2 cellular contexts compared by ENCODE assay signal in genomic region chr2:47250576-47251403, GRCh38.
TF ChIP-seq lines count a peak whose summit lies in the region.

No MANE protein-coding gene starts in this region.

TF ChIP-seq in HepG2, 621 proteins besides CTCF, POLR2A, EP300 and RAD21:
- no peak for TF ChIP-seq ZNF75D (CRISPR knock-in tag; IDR thresholded peaks at IDR 0.05; ENCODE audit: borderline replicate concordance)
- TF ChIP-seq SALL1 (CRISPR knock-in tag; IDR thresholded peaks at IDR 0.05) = 0 out of 2 replicates have a peak, but pooled peaks have one; percentile 9
- no peak for TF ChIP-seq CBX5 (CRISPR knock-in tag; IDR thresholded peaks at IDR 0.05; ENCODE audit: borderline replicate concordance)
- no peak for TF ChIP-seq HDAC6 (IDR thresholded peaks at IDR 0.05; ENCODE audit: low read depth, low read length)
- peak; percentile 28; the same call in 1 of the 2 replicates for TF ChIP-seq FOSL2 (CRISPR knock-in tag; IDR thresholded peaks at IDR 0.05)
- 0 out of 2 replicates have a peak, but pooled peaks have one; percentile 17 for TF ChIP-seq HMG20B (CRISPR knock-in tag; conservative IDR thresholded peaks at IDR 0.05)
- no peak for TF ChIP-seq ZNF460 (CRISPR knock-in tag; IDR thresholded peaks at IDR 0.05; ENCODE audit: borderline replicate concordance)
- TF ChIP-seq SAP130 (CRISPR knock-in tag; IDR thresholded peaks at IDR 0.05; ENCODE audit: low read depth) = 0 out of 2 replicates have a peak, but pooled peaks have one; percentile 20

TF ChIP-seq in K562, 482 proteins besides CTCF, POLR2A, EP300 and RAD21 (continues in another document):
- TF ChIP-seq, protein P1, sequence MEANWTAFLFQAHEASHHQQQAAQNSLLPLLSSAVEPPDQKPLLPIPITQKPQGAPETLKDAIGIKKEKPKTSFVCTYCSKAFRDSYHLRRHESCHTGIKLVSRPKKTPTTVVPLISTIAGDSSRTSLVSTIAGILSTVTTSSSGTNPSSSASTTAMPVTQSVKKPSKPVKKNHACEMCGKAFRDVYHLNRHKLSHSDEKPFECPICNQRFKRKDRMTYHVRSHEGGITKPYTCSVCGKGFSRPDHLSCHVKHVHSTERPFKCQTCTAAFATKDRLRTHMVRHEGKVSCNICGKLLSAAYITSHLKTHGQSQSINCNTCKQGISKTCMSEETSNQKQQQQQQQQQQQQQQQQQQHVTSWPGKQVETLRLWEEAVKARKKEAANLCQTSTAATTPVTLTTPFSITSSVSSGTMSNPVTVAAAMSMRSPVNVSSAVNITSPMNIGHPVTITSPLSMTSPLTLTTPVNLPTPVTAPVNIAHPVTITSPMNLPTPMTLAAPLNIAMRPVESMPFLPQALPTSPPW (CRISPR knock-in tag; IDR thresholded peaks at IDR 0.05) = peak; percentile 45; the same call in 1 of the 2 replicates
- TF ChIP-seq RBM14 (IDR thresholded peaks at IDR 0.05; ENCODE audit: borderline replicate concordance, insufficient read depth, low read depth, low read length) (no peak), CBFA2T3 (IDR thresholded peaks at IDR 0.05) (peak; percentile 64), HEY1 (CRISPR knock-in tag; IDR thresholded peaks at IDR 0.05; ENCODE audit: borderline replicate concordance) (no peak), TAL1 (IDR thresholded peaks at IDR 0.05) (peak; percentile 32), ZNF239 (CRISPR knock-in tag; IDR thresholded peaks at IDR 0.05) (no peak), HDAC6 (IDR thresholded peaks at IDR 0.05; ENCODE audit: low read depth, low read length) (no peak), FOSL1 (tag; conservative IDR thresholded peaks at IDR 0.05) (peak; percentile 94), PHB (CRISPR knock-in tag; IDR thresholded peaks at IDR 0.05) (no peak), ZNF699 (CRISPR knock-in tag; IDR thresholded peaks at IDR 0.05; ENCODE audit: insufficient replicate concordance) (no peak), ARID1B (IDR thresholded peaks at IDR 0.05) (peak; percentile 94), FOS (IDR thresholded peaks at IDR 0.05; ENCODE audit: extremely low read depth, insufficient read length) (peak; percentile 31), KDM1A (IDR thresholded peaks at IDR 0.05) (peak; percentile 50 to 52; a peak in 2 of 4 replicates), HDAC2 (IDR thresholded peaks at IDR 0.05) (0 out of 2 replicates have a peak, but pooled peaks have one; percentile 25), NFIC (IDR thresholded peaks at IDR 0.05) (peak; percentile 89), PKNOX1 (IDR thresholded peaks at IDR 0.05) (peak; percentile 60; the same call in 1 of the 2 replicates), MAZ (CRISPR knock-in tag; conservative IDR thresholded peaks at IDR 0.05 in 1 of 2, IDR thresholded peaks at IDR 0.05 in 1 of 2) (peak in 1 of 2 experiments; percentile 20; a peak in 1 of 4 replicates), ATF7 (IDR thresholded peaks at IDR 0.05) (peak; percentile 34; the same call in 1 of the 2 replicates), TCF3 (CRISPR knock-in tag; IDR thresholded peaks at IDR 0.05) (peak; percentile 22), ZNF277 (CRISPR knock-in tag; IDR thresholded peaks at IDR 0.05; ENCODE audit: borderline replicate concordance) (no peak), SMARCA4 (IDR thresholded peaks at IDR 0.05) (peak; percentile 97), SMARCE1 (IDR thresholded peaks at IDR 0.05) (peak; percentile 99), NFIX (CRISPR knock-in tag; IDR thresholded peaks at IDR 0.05; ENCODE audit: low read depth) (0 out of 2 replicates have a peak, but pooled peaks have one; percentile 3), JUN (IDR thresholded peaks at IDR 0.05; ENCODE audit: borderline replicate concordance, low read depth, low read length) (peak; percentile 64; the same call in 1 of the 2 replicates), JUN (CRISPR knock-in tag; IDR thresholded peaks at IDR 0.05; ENCODE audit: borderline replicate concordance) (no peak), CBX2 (IDR thresholded peaks at IDR 0.05; ENCODE audit: insufficient read depth, low read length, poor library complexity, severe bottlenecking) (no peak), STAG1 (CRISPR knock-in tag; IDR thresholded peaks at IDR 0.05; ENCODE audit: borderline replicate concordance) (no peak), ZNF780A (CRISPR knock-in tag; IDR thresholded peaks at IDR 0.05) (no peak), CTBP1 (IDR thresholded peaks at IDR 0.05; ENCODE audit: borderline replicate concordance) (peak; percentile 55; the same call in 1 of the 2 replicates), JUND (IDR thresholded peaks at IDR 0.05; ENCODE audit: borderline replicate concordance, low read depth, low read length) (peak; percentile 92), JUND (tag; IDR thresholded peaks at IDR 0.05; ENCODE audit: borderline replicate concordance, low read depth, low read length) (peak; percentile 78; the same call in 2 of the 3 replicates), MNT (conservative IDR thresholded peaks at IDR 0.05) (peak in 1 of 2 experiments; percentile 40; a peak in 1 of 4 replicates), ATF3 (IDR thresholded peaks at IDR 0.05) (peak; percentile 89), ATF3 (CRISPR knock-in tag; conservative IDR thresholded peaks at IDR 0.05) (0 out of 2 replicates have a peak, but pooled peaks have one; percentile 50), MTF1 (CRISPR knock-in tag; IDR thresholded peaks at IDR 0.05; ENCODE audit: borderline replicate concordance) (no peak), ZEB2 (IDR thresholded peaks at IDR 0.05) (peak; percentile 78; the same call in 1 of the 2 replicates), SNIP1 (IDR thresholded peaks at IDR 0.05; ENCODE audit: low read depth) (no peak), ZKSCAN3 (CRISPR knock-in tag; IDR thresholded peaks at IDR 0.05) (no peak), CC2D1A (IDR thresholded peaks at IDR 0.05) (no peak), ZBTB43 (CRISPR knock-in tag; IDR thresholded peaks at IDR 0.05) (no peak), NUFIP1 (IDR thresholded peaks at IDR 0.05; ENCODE audit: partially characterized antibody) (no peak), ZNF41 (CRISPR knock-in tag; conservative IDR thresholded peaks at IDR 0.05) (no peak), ESRRA (IDR thresholded peaks at IDR 0.05; ENCODE audit: borderline replicate concordance, low read depth) (0 out of 2 replicates have a peak, but pooled peaks have one; percentile 12), DPF2 (IDR thresholded peaks at IDR 0.05) (peak; percentile 98), MYC (IDR thresholded peaks at IDR 0.05; ENCODE audit: low read depth, low read length) (no peak), MYC (CRISPR knock-in tag; IDR thresholded peaks at IDR 0.05; ENCODE audit: borderline replicate concordance, low read depth) (no peak), LEF1 (IDR thresholded peaks at IDR 0.05) (peak; percentile 56), HDAC1 (IDR thresholded peaks at IDR 0.05) (peak in 1 of 2 experiments; percentile 45; a peak in 1 of 4 replicates), MEIS2 (IDR thresholded peaks at IDR 0.05; ENCODE audit: partially characterized antibody) (peak; percentile 42), MLX (CRISPR knock-in tag; conservative IDR thresholded peaks at IDR 0.05) (no peak), ZNF184 (CRISPR knock-in tag; IDR thresholded peaks at IDR 0.05) (no peak), ZNF408 (CRISPR knock-in tag; IDR thresholded peaks at IDR 0.05; ENCODE audit: low read depth) (no peak), FOXK2 (conservative IDR thresholded peaks at IDR 0.05 in 1 of 2, IDR thresholded peaks at IDR 0.05 in 1 of 2; ENCODE audit: low read depth in 2 of 2) (peak; percentile 48 to 55; a peak in 3 of 4 replicates), POLR3A (IDR thresholded peaks at IDR 0.05; ENCODE audit: borderline replicate concordance, extremely low read depth, insufficient read depth, insufficient read length) (no peak), NBN (IDR thresholded peaks at IDR 0.05; ENCODE audit: low read depth) (peak; percentile 36; the same call in 1 of the 2 replicates), KAT2B (IDR thresholded peaks at IDR 0.05; ENCODE audit: low read depth, low read length) (no peak), ZNF707 (CRISPR knock-in tag; conservative IDR thresholded peaks at IDR 0.05) (no peak), LCOR (CRISPR knock-in tag; IDR thresholded peaks at IDR 0.05) (0 out of 2 replicates have a peak, but pooled peaks have one; percentile 40), ZBTB7A (IDR thresholded peaks at IDR 0.05; ENCODE audit: borderline replicate concordance, control insufficient read depth, low read depth, low read length) (peak; percentile 69; the same call in 1 of the 2 replicates), SMARCC2 (IDR thresholded peaks at IDR 0.05; ENCODE audit: low read depth) (peak; percentile 92), TEAD4 (IDR thresholded peaks at IDR 0.05; ENCODE audit: low read length) (no peak), TEAD4 (CRISPR knock-in tag; IDR thresholded peaks at IDR 0.05; ENCODE audit: borderline replicate concordance) (no peak), GATA2 (CRISPR knock-in tag; IDR thresholded peaks at IDR 0.05) (peak; percentile 75)
- TF ChIP-seq, protein P2, sequence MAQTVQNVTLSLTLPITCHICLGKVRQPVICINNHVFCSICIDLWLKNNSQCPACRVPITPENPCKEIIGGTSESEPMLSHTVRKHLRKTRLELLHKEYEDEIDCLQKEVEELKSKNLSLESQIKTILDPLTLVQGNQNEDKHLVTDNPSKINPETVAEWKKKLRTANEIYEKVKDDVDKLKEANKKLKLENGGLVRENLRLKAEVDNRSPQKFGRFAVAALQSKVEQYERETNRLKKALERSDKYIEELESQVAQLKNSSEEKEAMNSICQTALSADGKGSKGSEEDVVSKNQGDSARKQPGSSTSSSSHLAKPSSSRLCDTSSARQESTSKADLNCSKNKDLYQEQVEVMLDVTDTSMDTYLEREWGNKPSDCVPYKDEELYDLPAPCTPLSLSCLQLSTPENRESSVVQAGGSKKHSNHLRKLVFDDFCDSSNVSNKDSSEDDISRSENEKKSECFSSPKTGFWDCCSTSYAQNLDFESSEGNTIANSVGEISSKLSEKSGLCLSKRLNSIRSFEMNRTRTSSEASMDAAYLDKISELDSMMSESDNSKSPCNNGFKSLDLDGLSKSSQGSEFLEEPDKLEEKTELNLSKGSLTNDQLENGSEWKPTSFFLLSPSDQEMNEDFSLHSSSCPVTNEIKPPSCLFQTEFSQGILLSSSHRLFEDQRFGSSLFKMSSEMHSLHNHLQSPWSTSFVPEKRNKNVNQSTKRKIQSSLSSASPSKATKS (CRISPR knock-in tag; IDR thresholded peaks at IDR 0.05) = no peak
- TF ChIP-seq, protein P3, sequence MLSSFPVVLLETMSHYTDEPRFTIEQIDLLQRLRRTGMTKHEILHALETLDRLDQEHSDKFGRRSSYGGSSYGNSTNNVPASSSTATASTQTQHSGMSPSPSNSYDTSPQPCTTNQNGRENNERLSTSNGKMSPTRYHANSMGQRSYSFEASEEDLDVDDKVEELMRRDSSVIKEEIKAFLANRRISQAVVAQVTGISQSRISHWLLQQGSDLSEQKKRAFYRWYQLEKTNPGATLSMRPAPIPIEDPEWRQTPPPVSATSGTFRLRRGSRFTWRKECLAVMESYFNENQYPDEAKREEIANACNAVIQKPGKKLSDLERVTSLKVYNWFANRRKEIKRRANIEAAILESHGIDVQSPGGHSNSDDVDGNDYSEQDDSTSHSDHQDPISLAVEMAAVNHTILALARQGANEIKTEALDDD (IDR thresholded peaks at IDR 0.05) = no peak
